Comparison of ENCODE assay signal across 10 cellular contexts in the genomic region with DNA sequence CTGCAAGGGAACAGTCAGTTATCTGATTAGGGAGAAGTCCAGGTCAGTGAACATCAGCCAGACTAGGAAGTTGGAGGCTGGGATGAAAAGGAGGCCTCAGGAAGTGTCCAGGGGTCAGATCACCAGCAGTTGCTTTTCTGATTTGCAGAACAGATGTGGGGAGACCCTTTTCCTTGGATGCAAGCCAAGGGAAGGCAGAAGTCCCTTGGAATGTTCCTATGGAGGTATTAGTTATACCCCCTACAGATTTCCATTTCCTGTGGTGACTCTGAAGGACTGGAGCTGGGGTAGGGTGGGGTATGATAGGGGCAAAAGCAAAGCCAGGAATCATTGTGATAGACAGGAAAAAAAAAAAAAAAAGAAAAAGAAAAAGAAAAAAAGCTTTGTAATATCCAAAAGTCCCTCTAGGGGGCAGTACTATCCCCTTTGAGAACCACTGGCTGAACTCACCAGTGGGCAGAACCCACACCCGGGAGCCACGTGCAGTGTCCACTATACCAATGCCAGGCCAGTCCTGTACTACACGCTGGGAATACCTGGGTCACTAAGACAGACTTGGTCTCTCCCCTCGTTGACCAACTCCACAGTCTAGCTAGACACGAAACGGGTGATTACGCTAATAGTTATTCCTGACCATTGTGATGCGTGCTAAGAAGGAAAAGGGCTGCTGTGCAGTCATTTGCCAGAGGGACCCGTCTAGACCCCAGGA. TPM values are rescaled to one million over a fixed set of nuclear protein-coding genes. Genes with fewer than 3 reads are reported as not detected.
A peak's percentile ranks its signal among the peaks of the same experiment; 100 is the strongest.
DNase-seq lines count a peak whose midpoint lies in the region; ATAC-seq and TF ChIP-seq lines count a peak whose summit lies in the region.
"Had no signal": no experiment of that assay in that cellular context is flagged by ENCODE, and none has a peak within 500 bp of the region (broad histone marks: within the 10 kb centered on the region; RNA-seq: fewer than 3 reads in every experiment).

No MANE protein-coding gene starts in this region.

- peak; percentile 76 for TF ChIP-seq CTCF in choroid plexus epithelial cell (conservative IDR thresholded peaks at IDR 0.05; ENCODE audit: low read depth, low read length)
- peak; percentile 6 for TF ChIP-seq CTCF in lung (IDR thresholded peaks at IDR 0.05; ENCODE audit: control extremely low read depth, extremely low read depth)

- TF ChIP-seq EP300 in Ishikawa (IDR thresholded peaks at IDR 0.05; ENCODE audit: borderline replicate concordance): no peak

- no peak overlapping the region for H3K4me3 Mint-ChIP-seq in activated T-helper 2 cell treated with anti-CD3 and anti-CD28 coated beads, Interferon-gamma antibody, Interleukin-2, Interleukin-4, amounts not matched to agents 10 μg/mL and 5 μg/mL and 100 μg/mL, durations not matched to agents 14 hours and 24 hours and 36 hours (ENCODE audit: low read depth)

- no peaks in the 10 kb centered on the region for H3K27me3 ChIP-seq in lung (ENCODE audit: control insufficient read depth, insufficient read depth)
- H3K27me3 ChIP-seq: pancreas had no signal

- no peaks in the 10 kb centered on the region for H3K4me1 Mint-ChIP-seq in activated T-helper 2 cell treated with anti-CD3 and anti-CD28 coated beads, Interferon-gamma antibody, Interleukin-2, Interleukin-4, amounts not matched to agents 10 μg/mL and 5 μg/mL and 100 μg/mL, durations not matched to agents 14 hours and 24 hours and 36 hours (ENCODE audit: low read depth)

- H3K9me3 ChIP-seq in lung (ENCODE audit: control insufficient read depth in 2 of 2, insufficient read depth in 1 of 2, low read length in 1 of 2): peaks cover 0 to 7% of the 10 kb centered on the region in 2 donors
- H3K9me3 ChIP-seq: pancreas had no signal

- no peaks in the 10 kb centered on the region for H3K36me3 Mint-ChIP-seq in activated T-helper 2 cell treated with anti-CD3 and anti-CD28 coated beads, Interferon-gamma antibody, Interleukin-2, Interleukin-4, amounts not matched to agents 10 μg/mL and 5 μg/mL and 100 μg/mL, durations not matched to agents 14 hours and 24 hours and 36 hours (ENCODE audit: low read depth)
- H3K36me3 Mint-ChIP-seq in activated naive CD4-positive, alpha-beta T cell treated with anti-CD3 and anti-CD28 coated beads, Interleukin-2, amount 50 U/mL, for 72 hours: no peaks in the 10 kb centered on the region

- H3K36me3 ChIP-seq in lung (ENCODE audit: control insufficient read depth in 2 of 2, insufficient read depth in 2 of 2, low read length in 2 of 2): no peaks in the 10 kb centered on the region
- H3K36me3 ChIP-seq: pancreas had no signal

- peak; percentile 61 for DNase-seq in CD1c-positive myeloid dendritic cell (ENCODE audit: extremely low spot score)
- peak; percentile 58 for DNase-seq in choroid plexus epithelial cell (ENCODE audit: low read depth)
- DNase-seq in lung (ENCODE audit: low spot score): no peak
- DNase-seq in effector CD8-positive, alpha-beta T cell (lab: John Stamatoyannopoulos, UW): no peak
- no peak for DNase-seq in activated T-helper 2 cell treated with anti-CD3 and anti-CD28 coated beads, Interferon-gamma antibody, Interleukin-2, Interleukin-4, amounts not matched to agents 10 μg/mL and 5 μg/mL and 100 μg/mL, durations not matched to agents 14 hours and 24 hours and 36 hours (ENCODE audit: low spot score)
- DNase-seq in activated naive CD4-positive, alpha-beta T cell treated with anti-CD3 and anti-CD28 coated beads, Interleukin-2, amount 50 U/mL, for 72 hours (ENCODE audit: low spot score in 2 of 2): no peak
- DNase-seq: NCI-H510A, pancreas had no signal

- no peak overlapping the region for H3K27ac Mint-ChIP-seq in activated T-helper 2 cell treated with anti-CD3 and anti-CD28 coated beads, Interferon-gamma antibody, Interleukin-2, Interleukin-4, amounts not matched to agents 10 μg/mL and 5 μg/mL and 100 μg/mL, durations not matched to agents 14 hours and 24 hours and 36 hours
- no peak overlapping the region for H3K27ac Mint-ChIP-seq in activated naive CD4-positive, alpha-beta T cell treated with anti-CD3 and anti-CD28 coated beads, Interleukin-2, amount 50 U/mL, for 72 hours

- peaks cover 3% of the 10 kb centered on the region for H3K9me3 Mint-ChIP-seq in activated T-helper 2 cell treated with anti-CD3 and anti-CD28 coated beads, Interferon-gamma antibody, Interleukin-2, Interleukin-4, amounts not matched to agents 10 μg/mL and 5 μg/mL and 100 μg/mL, durations not matched to agents 14 hours and 24 hours and 36 hours
- H3K9me3 Mint-ChIP-seq in activated naive CD4-positive, alpha-beta T cell treated with anti-CD3 and anti-CD28 coated beads, Interleukin-2, amount 50 U/mL, for 72 hours: no peaks in the 10 kb centered on the region

- WGBS in lung, 2 donors: 55 to 67% methylated on average over 9 of the region's 9 CpGs

- intact Hi-C loops in activated T-helper 2 cell treated with anti-CD3 and anti-CD28 coated beads, Interferon-gamma antibody, Interleukin-2, Interleukin-4, amounts not matched to agents 10 μg/mL and 5 μg/mL and 100 μg/mL, durations not matched to agents 14 hours and 24 hours and 36 hours (cut with micrococcal nuclease): loop anchor here (2.0 kb wide), 1 partner anchor 50 kb away; no protein-coding TSS in a partner anchor

- peaks cover 4 to 7% of the 10 kb centered on the region in 2 donors for H3K4me1 ChIP-seq in lung (ENCODE audit: control insufficient read depth in 2 of 2, insufficient read depth in 2 of 2, low read length in 2 of 2)
- H3K4me1 ChIP-seq: pancreas had no signal

- peak; percentile 48; the same call in 1 of the 2 replicates for TF ChIP-seq RAD21 in Ishikawa (IDR thresholded peaks at IDR 0.05; ENCODE audit: low read depth)

- H3K4me3 ChIP-seq in choroid plexus epithelial cell (ENCODE audit: low read depth, low read length) (no peak overlapping the region), lung (no peak overlapping the region)
- H3K4me3 ChIP-seq: pancreas had no signal

- ATAC-seq in lung (ENCODE audit: insufficient read depth, low FRiP score): no peak
- no peak for ATAC-seq in HG03108 (IDR thresholded peaks at IDR 0.05; ENCODE audit: unreplicated experiment)
- no peak for ATAC-seq in activated naive CD4-positive, alpha-beta T cell treated with anti-CD3 and anti-CD28 coated beads, Interleukin-2, amount 50 U/mL, for 72 hours

- no peak overlapping the region for H3K27ac ChIP-seq in lung (ENCODE audit: low read depth in 1 of 2, low read length in 1 of 2)
- H3K27ac ChIP-seq: pancreas had no signal

- H3K27me3 Mint-ChIP-seq in activated T-helper 2 cell treated with anti-CD3 and anti-CD28 coated beads, Interferon-gamma antibody, Interleukin-2, Interleukin-4, amounts not matched to agents 10 μg/mL and 5 μg/mL and 100 μg/mL, durations not matched to agents 14 hours and 24 hours and 36 hours (ENCODE audit: low read depth): peaks cover 7% of the 10 kb centered on the region

TF ChIP-seq in Ishikawa, 13 proteins besides CTCF, POLR2A, EP300 and RAD21:
- TF ChIP-seq, protein P1, sequence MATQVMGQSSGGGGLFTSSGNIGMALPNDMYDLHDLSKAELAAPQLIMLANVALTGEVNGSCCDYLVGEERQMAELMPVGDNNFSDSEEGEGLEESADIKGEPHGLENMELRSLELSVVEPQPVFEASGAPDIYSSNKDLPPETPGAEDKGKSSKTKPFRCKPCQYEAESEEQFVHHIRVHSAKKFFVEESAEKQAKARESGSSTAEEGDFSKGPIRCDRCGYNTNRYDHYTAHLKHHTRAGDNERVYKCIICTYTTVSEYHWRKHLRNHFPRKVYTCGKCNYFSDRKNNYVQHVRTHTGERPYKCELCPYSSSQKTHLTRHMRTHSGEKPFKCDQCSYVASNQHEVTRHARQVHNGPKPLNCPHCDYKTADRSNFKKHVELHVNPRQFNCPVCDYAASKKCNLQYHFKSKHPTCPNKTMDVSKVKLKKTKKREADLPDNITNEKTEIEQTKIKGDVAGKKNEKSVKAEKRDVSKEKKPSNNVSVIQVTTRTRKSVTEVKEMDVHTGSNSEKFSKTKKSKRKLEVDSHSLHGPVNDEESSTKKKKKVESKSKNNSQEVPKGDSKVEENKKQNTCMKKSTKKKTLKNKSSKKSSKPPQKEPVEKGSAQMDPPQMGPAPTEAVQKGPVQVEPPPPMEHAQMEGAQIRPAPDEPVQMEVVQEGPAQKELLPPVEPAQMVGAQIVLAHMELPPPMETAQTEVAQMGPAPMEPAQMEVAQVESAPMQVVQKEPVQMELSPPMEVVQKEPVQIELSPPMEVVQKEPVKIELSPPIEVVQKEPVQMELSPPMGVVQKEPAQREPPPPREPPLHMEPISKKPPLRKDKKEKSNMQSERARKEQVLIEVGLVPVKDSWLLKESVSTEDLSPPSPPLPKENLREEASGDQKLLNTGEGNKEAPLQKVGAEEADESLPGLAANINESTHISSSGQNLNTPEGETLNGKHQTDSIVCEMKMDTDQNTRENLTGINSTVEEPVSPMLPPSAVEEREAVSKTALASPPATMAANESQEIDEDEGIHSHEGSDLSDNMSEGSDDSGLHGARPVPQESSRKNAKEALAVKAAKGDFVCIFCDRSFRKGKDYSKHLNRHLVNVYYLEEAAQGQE (IDR thresholded peaks at IDR 0.05; ENCODE audit: low read depth): no peak
- TF ChIP-seq MAX (IDR thresholded peaks at IDR 0.05): no peak
- no peak for TF ChIP-seq CREB1 (IDR thresholded peaks at IDR 0.05; ENCODE audit: low read depth)
- no peak for TF ChIP-seq YY1 (IDR thresholded peaks at IDR 0.05; ENCODE audit: low read depth)
- TF ChIP-seq TAF1 (IDR thresholded peaks at IDR 0.05; ENCODE audit: low read depth): no peak
- no peak for TF ChIP-seq NFIC (IDR thresholded peaks at IDR 0.05)
- no peak for TF ChIP-seq USF1 (IDR thresholded peaks at IDR 0.05)
- no peak for TF ChIP-seq TEAD4 (IDR thresholded peaks at IDR 0.05)
- no peak for TF ChIP-seq CEBPB (IDR thresholded peaks at IDR 0.05)

RNA-seq across cellular contexts. Expression of gene DYSF, which starts 7.4 kb away (rescaled TPM):
- 10 to 100 TPM; 31.8 to 48.3 TPM for total RNA-seq in lung
- 10 to 100 TPM; 12.9 to 56.2 TPM for polyA plus RNA-seq in lung
- 0.05 TPM in 1 of 2 replicates, not detected in the other for total RNA-seq in activated T-helper 2 cell treated with anti-CD3 and anti-CD28 coated beads, Interferon-gamma antibody, Interleukin-2, Interleukin-4, amounts not matched to agents 10 μg/mL and 5 μg/mL and 100 μg/mL, durations not matched to agents 14 hours and 24 hours and 36 hours
- under 1 TPM; 0.23 to 0.30 TPM for total RNA-seq in activated naive CD4-positive, alpha-beta T cell treated with anti-CD3 and anti-CD28 coated beads, Interleukin-2, amount 50 U/mL, for 72 hours

Comparison
In these comparisons a context has a peak if more than half of its experiments do, and no peak if none do; other contexts are left out.
1. DNase-seq: peak in CD1c-positive myeloid dendritic cell (single experiment) and choroid plexus epithelial cell (single experiment); none in lung (single experiment), effector CD8-positive, alpha-beta T cell (single experiment), activated T-helper 2 cell treated with anti-CD3 and anti-CD28 coated beads, Interferon-gamma antibody, Interleukin-2, Interleukin-4, amounts not matched to agents 10 μg/mL and 5 μg/mL and 100 μg/mL, durations not matched to agents 14 hours and 24 hours and 36 hours (single experiment) and activated naive CD4-positive, alpha-beta T cell treated with anti-CD3 and anti-CD28 coated beads, Interleukin-2, amount 50 U/mL, for 72 hours (0 of 2).
2. RNA of gene DYSF, which starts 7.4 kb away (total RNA-seq): 31.8 to 48.3 TPM in lung; 0.23 to 0.30 TPM in activated naive CD4-positive, alpha-beta T cell treated with anti-CD3 and anti-CD28 coated beads, Interleukin-2, amount 50 U/mL, for 72 hours and 0.05 TPM in activated T-helper 2 cell treated with anti-CD3 and anti-CD28 coated beads, Interferon-gamma antibody, Interleukin-2, Interleukin-4, amounts not matched to agents 10 μg/mL and 5 μg/mL and 100 μg/mL, durations not matched to agents 14 hours and 24 hours and 36 hours; every median in the first group is over 10 times any median in the second.